ENCODE assay signal across 16 cellular contexts in genomic region chr12:91482231-91482630, GRCh38.
"Had no signal": no experiment of that assay in that cellular context is flagged by ENCODE, and none has a peak within 500 bp of the region (broad histone marks: within the 10 kb centered on the region; RNA-seq: fewer than 3 reads in every experiment).

No MANE protein-coding gene starts in this region.

- H3K27ac ChIP-seq: coronary artery, dorsolateral prefrontal cortex, esophagus muscularis mucosa, foreskin keratinocyte, gastroesophageal sphincter, heart right ventricle, left lung, lower lobe of right lung had no signal

- H3K36me3 ChIP-seq: esophagus muscularis mucosa, gastroesophageal sphincter, heart right ventricle, left lung, lower lobe of right lung had no signal

- H3K9me3 ChIP-seq: esophagus muscularis mucosa, gastroesophageal sphincter, left lung, lower lobe of right lung, mucosa of descending colon had no signal

- H3K4me1 ChIP-seq: esophagus muscularis mucosa, foreskin keratinocyte, heart right ventricle, left lung, lower lobe of right lung had no signal

- H3K27me3 ChIP-seq: dorsolateral prefrontal cortex, esophagus muscularis mucosa, foreskin keratinocyte, gastroesophageal sphincter, heart right ventricle, left lung had no signal

- H3K4me3 ChIP-seq: coronary artery, dorsolateral prefrontal cortex, esophagus muscularis mucosa, gastroesophageal sphincter, heart right ventricle, left lung, lower lobe of right lung, mucosa of descending colon had no signal

- DNase-seq: dermis blood vessel endothelial cell; dorsolateral prefrontal cortex; effector CD4-positive, alpha-beta T cell; effector memory CD4-positive, alpha-beta T cell; foreskin keratinocyte; heart right ventricle; hippocampal formation; left cardiac atrium; left lung; left ventricle myocardium superior; lower lobe of right lung; mesenchymal stem cell; mucosa of descending colon had no signal
